In the genomic region with DNA sequence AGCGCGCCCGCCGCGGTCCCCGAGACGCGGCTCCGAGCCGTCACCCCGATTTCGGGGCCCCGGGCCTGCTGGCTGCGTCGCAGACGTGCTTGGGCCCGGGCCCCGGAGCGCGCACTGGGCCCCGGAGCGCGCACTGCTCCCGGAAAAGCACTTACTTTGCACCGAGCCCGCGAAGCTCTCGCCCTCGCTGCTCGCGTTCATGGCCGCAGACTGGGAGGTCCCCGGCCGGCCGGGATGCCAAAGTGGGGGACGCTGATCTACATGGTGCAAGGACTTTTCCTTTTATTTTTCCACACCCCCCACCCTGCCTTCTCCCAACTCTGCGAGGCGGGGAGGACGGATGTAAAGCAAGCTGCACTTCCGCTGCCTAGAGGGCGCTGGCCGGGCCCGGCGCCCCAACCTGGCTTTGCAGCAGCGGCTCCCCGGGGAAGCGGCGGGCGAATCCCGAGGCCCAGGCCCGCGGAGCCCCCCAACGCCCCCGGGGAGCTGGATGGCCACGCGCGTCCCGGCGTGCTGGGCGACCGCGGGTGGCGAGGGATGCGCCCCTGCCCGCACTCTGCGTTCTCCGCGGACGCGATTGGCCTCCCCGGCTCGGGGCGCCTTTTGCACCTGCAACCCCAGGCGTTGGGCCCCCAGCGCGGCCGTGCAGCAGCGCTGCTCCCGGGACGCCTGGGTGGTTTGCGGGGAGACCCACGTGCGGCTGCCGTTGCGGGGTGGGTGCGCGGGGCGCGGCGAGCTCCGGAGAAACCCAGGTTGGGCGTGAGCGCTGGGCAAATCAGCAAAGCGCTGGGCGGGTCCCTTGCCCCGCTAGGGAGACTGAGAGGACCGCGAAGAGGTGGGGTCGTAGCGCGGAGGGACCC, we compare ENCODE assay signal across 8 cellular contexts. TPM values are rescaled to one million over a fixed set of nuclear protein-coding genes. Genes with fewer than 3 reads are reported as not detected.
DNase-seq lines count a peak whose midpoint lies in the region; ATAC-seq and TF ChIP-seq lines count a peak whose summit lies in the region.

A gene (minus strand): TSS at position 344 of the 860 bp plus-strand sequence. CDS start 143 bp downstream, at position 201.

- H2BK120ac ChIP-seq in IMR-90 (ENCODE audit: low read depth, low read length) = peak within 1 kb of the TSS; percentile 85; the same call in 1 of the 2 replicates

- 1% methylated on average over 48 of the region's 101 CpGs; no CpG with 5 or more reads in 1 of the 2 experiments for WGBS in IMR-90 (ENCODE audit: extremely low coverage in 2 of 2, insufficient read length in 1 of 2), 2 experiments

- peak; percentile 81 for ATAC-seq in GM21528 (IDR thresholded peaks at IDR 0.05; ENCODE audit: low FRiP score, unreplicated experiment)
- peak; percentile 89 for ATAC-seq in IMR-90 (ENCODE audit: low read depth)

- H3K23ac ChIP-seq in IMR-90 (ENCODE audit: low read depth, low read length) = peak within 1 kb of the TSS; percentile 47

- H4K91ac ChIP-seq in IMR-90 (ENCODE audit: insufficient read depth, low read depth, low read length) = peak within 1 kb of the TSS; percentile 84

- no peak within 1 kb of the TSS for H2BK20ac ChIP-seq in IMR-90 (ENCODE audit: low read depth, low read length)

- H4K20me1 ChIP-seq in IMR-90 (ENCODE audit: insufficient read depth, low read length) = peaks cover 4% of the 10 kb centered on the region; the same call in 1 of the 2 replicates

- 0 out of 2 replicates have a peak, but pooled peaks have one; percentile 40 for TF ChIP-seq POLR2A in IMR-90 (IDR thresholded peaks at IDR 0.05; ENCODE audit: low read depth, low read length)

- H3K56ac ChIP-seq in IMR-90 (ENCODE audit: extremely low read depth, insufficient read depth, low read length) = peak within 1 kb of the TSS; percentile 89

- H3K4me1 ChIP-seq in IMR-90 (ENCODE audit: control insufficient read depth, insufficient read depth, low read length) = peaks cover 2% of the 10 kb centered on the region; the same call in 1 of the 2 replicates

- peak; percentile 62 for DNase-seq in DMS79 (lab: John Stamatoyannopoulos, UW)
- peak; percentile 76 for DNase-seq in IMR-90
- peak; percentile 85 for DNase-seq in RPMI8226
- peak; percentile 69 for DNase-seq in activated T-helper 2 cell treated with anti-CD3 and anti-CD28 coated beads, Interferon-gamma antibody, Interleukin-2, Interleukin-4, amounts not matched to agents 10 μg/mL and 5 μg/mL and 100 μg/mL, durations not matched to agents 14 hours and 24 hours and 36 hours (ENCODE audit: low spot score)
- DNase-seq in fibroblast of pulmonary artery (ENCODE audit: low read depth) = peak; percentile 72
- DNase-seq in nephron progenitor cell = peak; percentile 72

- H3K9me3 Mint-ChIP-seq in activated T-helper 2 cell treated with anti-CD3 and anti-CD28 coated beads, Interferon-gamma antibody, Interleukin-2, Interleukin-4, amounts not matched to agents 10 μg/mL and 5 μg/mL and 100 μg/mL, durations not matched to agents 14 hours and 24 hours and 36 hours = no peaks in the 10 kb centered on the region
- H3K9me3 Mint-ChIP-seq in nephron progenitor cell = no peaks in the 10 kb centered on the region
- H3K9me3 Mint-ChIP-seq in stimulated activated naive CD8-positive, alpha-beta T cell treated with anti-CD3 and anti-CD28 coated beads, Interleukin-15, Interleukin-2, amounts not matched to agents 100 ng/mL and 50 ng/mL, for 24 hours = no peaks in the 10 kb centered on the region

- peak within 1 kb of the TSS; percentile 98 for H3K4me2 ChIP-seq in IMR-90 (ENCODE audit: low read depth, low read length)

- no peaks in the 10 kb centered on the region for H3K27me3 Mint-ChIP-seq in activated T-helper 2 cell treated with anti-CD3 and anti-CD28 coated beads, Interferon-gamma antibody, Interleukin-2, Interleukin-4, amounts not matched to agents 10 μg/mL and 5 μg/mL and 100 μg/mL, durations not matched to agents 14 hours and 24 hours and 36 hours (ENCODE audit: low read depth)
- peaks cover 3% of the 10 kb centered on the region for H3K27me3 Mint-ChIP-seq in nephron progenitor cell (ENCODE audit: low read depth, poor library complexity)
- H3K27me3 Mint-ChIP-seq in stimulated activated naive CD8-positive, alpha-beta T cell treated with anti-CD3 and anti-CD28 coated beads, Interleukin-15, Interleukin-2, amounts not matched to agents 100 ng/mL and 50 ng/mL, for 24 hours = no peaks in the 10 kb centered on the region

- peaks cover 15 to 24% of the 10 kb centered on the region in 2 experiments for H3K79me1 ChIP-seq in IMR-90 (ENCODE audit: low read depth in 1 of 2, low read length in 2 of 2)

- dilution Hi-C loops in IMR-90 (cut with HindIII; ENCODE audit: low sequenced_read_pairs, unreplicated experiment) = no loop called here

- H2BK15ac ChIP-seq in IMR-90 (ENCODE audit: low read depth, low read length) = peak within 1 kb of the TSS; percentile 25; the same call in 2 of the 3 replicates

- peak within 1 kb of the TSS; percentile 93 for H4K5ac ChIP-seq in IMR-90 (ENCODE audit: low read depth, low read length)

- peak within 1 kb of the TSS; percentile 75; the same call in 1 of the 2 replicates for H3K14ac ChIP-seq in IMR-90 (replicated peaks; ENCODE audit: low read depth, low read length)

- H3K4me3 ChIP-seq in IMR-90 (ENCODE audit: insufficient read depth, low read depth, low read length) (peak within 1 kb of the TSS; percentile 98), fibroblast of pulmonary artery (replicated peaks; ENCODE audit: low read depth, low read length) (peak within 1 kb of the TSS; percentile 93)

- peak within 1 kb of the TSS; percentile 99 for H3K27ac ChIP-seq in IMR-90 (ENCODE audit: insufficient read depth, low read length)

- no peak within 1 kb of the TSS for H2AK5ac ChIP-seq in IMR-90 (ENCODE audit: low read depth, low read length)

- peak within 1 kb of the TSS; percentile 86 for H2AK9ac ChIP-seq in IMR-90 (replicated peaks; ENCODE audit: low read depth, low read length, poor library complexity)

- no peak for TF ChIP-seq RAD21 in IMR-90 (IDR thresholded peaks at IDR 0.05; ENCODE audit: low read length)

- CTCF ChIA-PET in IMR-90 (lab: Yijun Ruan, JAX) = interaction anchor here (0.9 to 1.7 kb wide), 4 partner anchors 13 to 23 kb away, joined by 3 to 6 read pairs (median 4); no protein-coding TSS in a partner anchor

- intact Hi-C loops in IMR-90 (cut with micrococcal nuclease) = no loop called here
- intact Hi-C loops in activated T-helper 2 cell treated with anti-CD3 and anti-CD28 coated beads, Interferon-gamma antibody, Interleukin-2, Interleukin-4, amounts not matched to agents 10 μg/mL and 5 μg/mL and 100 μg/mL, durations not matched to agents 14 hours and 24 hours and 36 hours (cut with micrococcal nuclease) = no loop called here

- H3K18ac ChIP-seq in IMR-90 (ENCODE audit: low read depth, low read length) = peak within 1 kb of the TSS; percentile 88

- H3K27ac Mint-ChIP-seq in activated T-helper 2 cell treated with anti-CD3 and anti-CD28 coated beads, Interferon-gamma antibody, Interleukin-2, Interleukin-4, amounts not matched to agents 10 μg/mL and 5 μg/mL and 100 μg/mL, durations not matched to agents 14 hours and 24 hours and 36 hours = peak within 1 kb of the TSS; percentile 87
- H3K27ac Mint-ChIP-seq in nephron progenitor cell = peak within 1 kb of the TSS; percentile 98
- peak within 1 kb of the TSS; percentile 88 for H3K27ac Mint-ChIP-seq in stimulated activated naive CD8-positive, alpha-beta T cell treated with anti-CD3 and anti-CD28 coated beads, Interleukin-15, Interleukin-2, amounts not matched to agents 100 ng/mL and 50 ng/mL, for 24 hours

- peak within 1 kb of the TSS; percentile 99 for H2AFZ ChIP-seq in IMR-90 (replicated peaks; ENCODE audit: low read length, poor library complexity)

- H3K9me3 ChIP-seq in IMR-90 (ENCODE audit: control insufficient read depth, insufficient read depth, low read length) = no peaks in the 10 kb centered on the region

- no TSS peak for BruUV-seq in IMR-90 (replicated peaks; lab: Mats Ljungman, UMichigan)

- TF ChIP-seq CTCF in IMR-90 (conservative IDR thresholded peaks at IDR 0.05; ENCODE audit: low read depth, low read length) (peak; percentile 65), fibroblast of pulmonary artery (IDR thresholded peaks at IDR 0.05; ENCODE audit: low read length, missing control alignments) (peak; percentile 50), nephron progenitor cell (IDR thresholded peaks at IDR 0.05) (peak; percentile 28)

- peak within 1 kb of the TSS; percentile 92 for H3K4me3 Mint-ChIP-seq in activated T-helper 2 cell treated with anti-CD3 and anti-CD28 coated beads, Interferon-gamma antibody, Interleukin-2, Interleukin-4, amounts not matched to agents 10 μg/mL and 5 μg/mL and 100 μg/mL, durations not matched to agents 14 hours and 24 hours and 36 hours (ENCODE audit: low read depth)
- H3K4me3 Mint-ChIP-seq in nephron progenitor cell = peak within 1 kb of the TSS; percentile 95
- peak within 1 kb of the TSS; percentile 87 for H3K4me3 Mint-ChIP-seq in stimulated activated naive CD8-positive, alpha-beta T cell treated with anti-CD3 and anti-CD28 coated beads, Interleukin-15, Interleukin-2, amounts not matched to agents 100 ng/mL and 50 ng/mL, for 24 hours

- peak within 1 kb of the TSS; percentile 91 for H2BK5ac ChIP-seq in IMR-90 (ENCODE audit: low read depth, low read length, poor library complexity, severe bottlenecking)

- POLR2A ChIA-PET in IMR-90 (lab: Charles Lee; ENCODE audit: unreplicated experiment) = no interaction called here

- peak within 1 kb of the TSS; percentile 99 for H3K9ac ChIP-seq in IMR-90 (ENCODE audit: low read depth, low read length)

- H3K4ac ChIP-seq in IMR-90 (ENCODE audit: low read depth, low read length) = peak within 1 kb of the TSS; percentile 93

- H3K27me3 ChIP-seq in IMR-90 (ENCODE audit: control insufficient read depth, insufficient read depth, low read length) = no peaks in the 10 kb centered on the region

- peaks cover 3% of the 10 kb centered on the region for H3K36me3 ChIP-seq in IMR-90 (ENCODE audit: control insufficient read depth, insufficient read depth, low read length)

- H3K4me1 Mint-ChIP-seq in activated T-helper 2 cell treated with anti-CD3 and anti-CD28 coated beads, Interferon-gamma antibody, Interleukin-2, Interleukin-4, amounts not matched to agents 10 μg/mL and 5 μg/mL and 100 μg/mL, durations not matched to agents 14 hours and 24 hours and 36 hours (ENCODE audit: low read depth) = peaks cover 18% of the 10 kb centered on the region
- peaks cover 32% of the 10 kb centered on the region for H3K4me1 Mint-ChIP-seq in nephron progenitor cell
- H3K4me1 Mint-ChIP-seq in stimulated activated naive CD8-positive, alpha-beta T cell treated with anti-CD3 and anti-CD28 coated beads, Interleukin-15, Interleukin-2, amounts not matched to agents 100 ng/mL and 50 ng/mL, for 24 hours (ENCODE audit: low read depth) = peaks cover 23% of the 10 kb centered on the region

- peak within 1 kb of the TSS; percentile 85 to 90 for H4K8ac ChIP-seq in IMR-90 (ENCODE audit: low read depth in 2 of 2, low read length in 2 of 2)

- H3K36me3 Mint-ChIP-seq in activated T-helper 2 cell treated with anti-CD3 and anti-CD28 coated beads, Interferon-gamma antibody, Interleukin-2, Interleukin-4, amounts not matched to agents 10 μg/mL and 5 μg/mL and 100 μg/mL, durations not matched to agents 14 hours and 24 hours and 36 hours (ENCODE audit: low read depth) = peaks cover 3% of the 10 kb centered on the region
- peaks cover 23% of the 10 kb centered on the region for H3K36me3 Mint-ChIP-seq in nephron progenitor cell (ENCODE audit: low read depth)
- H3K36me3 Mint-ChIP-seq in stimulated activated naive CD8-positive, alpha-beta T cell treated with anti-CD3 and anti-CD28 coated beads, Interleukin-15, Interleukin-2, amounts not matched to agents 100 ng/mL and 50 ng/mL, for 24 hours (ENCODE audit: low read depth) = peaks cover 4% of the 10 kb centered on the region

- in situ Hi-C loops in IMR-90 (cut with MboI; ENCODE audit: low sequenced_read_pairs) = no loop called here

- no peaks in the 10 kb centered on the region for H3K9me1 ChIP-seq in IMR-90 (ENCODE audit: insufficient read depth, low read length)

RNA-seq across cellular contexts. Expression of the gene that starts here (rescaled TPM):
- 13.3 and 14.3 TPM in 2 replicates for total RNA-seq in IMR-90 (2012; rRNA removed)
- 15.1 and 17.1 TPM in 2 replicates for polyA plus RNA-seq in IMR-90 (2012; rRNA removed)
- 14.1 and 18.0 TPM in 2 replicates for polyA plus RNA-seq in IMR-90 (2012; cell fraction: cytosol; rRNA removed)
- polyA plus RNA-seq in IMR-90 (2012; cell fraction: nucleus; rRNA removed; ENCODE audit: low replicate concordance) = 10.8 and 15.0 TPM in 2 replicates
- 11.3 and 11.5 TPM in 2 replicates for total RNA-seq in activated T-helper 2 cell treated with anti-CD3 and anti-CD28 coated beads, Interferon-gamma antibody, Interleukin-2, Interleukin-4, amounts not matched to agents 10 μg/mL and 5 μg/mL and 100 μg/mL, durations not matched to agents 14 hours and 24 hours and 36 hours

Comparison
In these comparisons a context has a peak if more than half of its experiments do, and no peak if none do; other contexts are left out.
1. Peak in every context shown above with its lines: DNase-seq, ATAC-seq, H3K4me3 ChIP-seq and H3K27ac ChIP-seq.